ENCODE assay signal across 21 cellular contexts in genomic region chr11:60955566-60955965, GRCh38. TPM values are rescaled to one million over a fixed set of nuclear protein-coding genes. Genes with fewer than 3 reads are reported as not detected.
DNase-seq lines count a peak whose midpoint lies in the region; ATAC-seq and TF ChIP-seq lines count a peak whose summit lies in the region.
"Had no signal": no experiment of that assay in that cellular context is flagged by ENCODE, and none has a peak within 500 bp of the region (broad histone marks: within the 10 kb centered on the region; RNA-seq: fewer than 3 reads in every experiment).

No MANE protein-coding gene starts in this region.

- H3K27ac ChIP-seq in spleen: peak overlapping the region in 1 of 8 donors; percentile 93
- H3K27ac ChIP-seq: C4-2B, Peyer's patch had no signal

- no peak for TF ChIP-seq CTCF in spleen (IDR thresholded peaks at IDR 0.05 in 8 of 11, conservative IDR thresholded peaks at IDR 0.05 in 3 of 11)

- no peaks in the 10 kb centered on the region for H3K9me3 ChIP-seq in spleen
- H3K9me3 ChIP-seq: Peyer's patch had no signal

- intact Hi-C loops in spleen (cut with DNase I; ENCODE audit: low total_unique reads): no loop called here
- intact Hi-C loops in cardiac septum (cut with DNase I): no loop called here

- ATAC-seq in GM21360 (IDR thresholded peaks at IDR 0.05; ENCODE audit: unreplicated experiment): no peak

- no peak overlapping the region for H3K4me3 ChIP-seq in spleen
- H3K4me3 ChIP-seq: Peyer's patch had no signal

- H3K36me3 ChIP-seq in spleen: no peaks in the 10 kb centered on the region
- H3K36me3 ChIP-seq: Peyer's patch had no signal

- peaks cover 7 to 53% (median 35%) of the 10 kb centered on the region in 6 donors for H3K4me1 ChIP-seq in spleen

- no peak for TF ChIP-seq POLR2A in spleen (IDR thresholded peaks at IDR 0.05)

- 25 to 45% (median 37%) methylated on average over 5 of the region's 5 CpGs for WGBS in spleen, 5 donors

- peaks cover 0 to 6% (median 0%) of the 10 kb centered on the region in 7 donors for H3K27me3 ChIP-seq in spleen (replicated peaks in 1 of 7)
- H3K27me3 ChIP-seq: Peyer's patch had no signal

- peak; percentile 27 for DNase-seq in NCI-H510A treated with DMSO at 0.1 percent for 48 hours (lab: John Stamatoyannopoulos, UW)
- no peak for DNase-seq in NCI-H510A (lab: John Stamatoyannopoulos, UW)
- DNase-seq in NCI-H187 treated with DMSO at 0.1 percent for 48 hours (lab: John Stamatoyannopoulos, UW): peak; percentile 34
- peak; percentile 36 for DNase-seq in islet precursor cell
- DNase-seq in spleen: peak; percentile 70
- no peak for DNase-seq in midbrain (lab: John Stamatoyannopoulos, UW)
- no peak for DNase-seq in cardiac septum (ENCODE audit: low spot score)
- DNase-seq: Calu3, DND-41, HFFc6, Karpas-422, MM.1S, NCI-H1417 treated with DMSO at 0.1 percent for 48 hours, NCI-H446, NCI-H774, SHP77 had no signal

RNA-seq across cellular contexts. Expression of gene SLC15A3, which starts 3.6 kb away (rescaled TPM):
- 100 to 1,000 TPM in 4 of 7 donors, 10 to 100 TPM in 3; 62.9 to 133 (median 114) TPM for total RNA-seq in spleen
- polyA plus RNA-seq in spleen: 100 to 1,000 TPM in 2 of 3 donors, 10 to 100 TPM in 1; 83.8 to 139 (median 115) TPM
- 11.6 TPM for total RNA-seq in cardiac septum

RNA-seq across cellular contexts. Expression of gene CD6, which starts 15.9 kb away (rescaled TPM):
- 10 to 100 TPM; 13.4 to 47.6 (median 31.4) TPM for total RNA-seq in spleen
- 10 to 100 TPM; 10.9 to 21.8 (median 20.3) TPM for polyA plus RNA-seq in spleen
- total RNA-seq in cardiac septum: 0.86 TPM
- total RNA-seq: A172, H4, HFFc6 had no signal

RNA-seq across cellular contexts. Expression of gene TMEM132A, which starts 31.3 kb away (rescaled TPM):
- total RNA-seq in spleen: 10 to 100 TPM in 4 of 7 donors, 1 to 10 TPM in 3; 5.6 to 15.6 (median 13.0) TPM
- polyA plus RNA-seq in spleen: 10 to 100 TPM in 1 of 3 donors, 1 to 10 TPM in 2; 5.7 to 11.4 (median 7.1) TPM
- 4.9 TPM for total RNA-seq in cardiac septum

RNA-seq across cellular contexts. Expression of gene TMEM109, which starts 41.6 kb away (rescaled TPM):
- total RNA-seq in spleen: 100 to 1,000 TPM in 6 of 7 donors, 10 to 100 TPM in 1; 82.1 to 125 (median 109) TPM
- polyA plus RNA-seq in spleen: 10 to 100 TPM; 53.6 to 84.7 (median 84.5) TPM
- total RNA-seq in cardiac septum: 80.2 TPM

RNA-seq across cellular contexts. Expression of gene PRPF19, which starts 49.2 kb away (rescaled TPM):
- total RNA-seq in spleen: 10 to 100 TPM; 58.7 to 81.1 (median 73.4) TPM
- polyA plus RNA-seq in spleen: 10 to 100 TPM; 65.2 to 76.7 (median 66.4) TPM
- total RNA-seq in cardiac septum: 32.5 TPM

Comparison
In these comparisons a context has a peak if more than half of its experiments do, and no peak if none do; other contexts are left out.
1. DNase-seq: peak in NCI-H510A treated with DMSO at 0.1 percent for 48 hours (single experiment), NCI-H187 treated with DMSO at 0.1 percent for 48 hours (single experiment), islet precursor cell (single experiment) and spleen (single experiment); none in NCI-H510A (single experiment), midbrain (single experiment) and cardiac septum (single experiment).